8 cellular contexts compared by ENCODE assay signal in the genomic region with DNA sequence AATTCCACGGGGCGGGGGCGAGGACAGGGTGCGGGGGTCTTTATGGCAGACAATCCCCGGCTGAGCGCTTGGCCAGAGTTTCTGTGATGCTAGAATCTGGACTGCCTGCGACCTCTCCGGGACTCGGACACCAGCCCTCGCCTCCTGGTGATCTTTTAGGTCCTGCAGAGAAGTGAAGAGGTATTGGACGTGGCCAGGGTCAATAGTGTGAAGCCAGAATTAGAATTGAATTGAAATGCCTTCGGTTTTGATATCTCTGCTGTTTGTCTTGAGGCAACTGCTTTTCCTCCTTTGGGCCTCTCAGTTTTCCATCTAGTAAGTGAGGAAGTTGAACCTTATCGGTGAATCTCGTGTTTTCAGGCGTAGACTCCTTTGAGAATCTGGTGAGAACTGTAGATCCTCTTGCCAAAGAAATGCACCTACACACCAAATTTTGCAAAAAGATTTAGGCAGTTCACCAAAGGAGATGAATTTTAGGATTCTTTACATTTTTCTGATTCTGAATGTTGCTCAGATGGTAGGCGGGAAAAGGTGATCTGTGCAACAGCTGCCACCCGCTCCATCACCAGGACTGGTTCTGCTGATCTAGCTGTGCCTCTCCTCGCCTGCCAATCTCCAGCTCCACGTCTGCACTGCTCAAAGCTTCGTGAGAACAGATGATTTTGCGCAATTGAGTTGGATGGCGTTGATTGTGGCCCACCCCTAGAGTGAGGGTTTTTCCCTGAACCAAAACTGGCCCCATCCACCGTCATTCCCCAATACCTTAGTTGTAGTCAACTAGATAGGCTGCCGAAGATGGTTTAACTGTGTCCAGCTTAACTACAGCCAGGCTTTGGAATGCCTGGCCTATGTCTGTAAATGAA. TPM values are rescaled to one million over a fixed set of nuclear protein-coding genes. Genes with fewer than 3 reads are reported as not detected.
A peak's percentile ranks its signal among the peaks of the same experiment; 100 is the strongest.
DNase-seq lines count a peak whose midpoint lies in the region; ATAC-seq and TF ChIP-seq lines count a peak whose summit lies in the region.

No MANE protein-coding gene starts in this region.

- no peak for ATAC-seq in activated T-cell treated with anti-CD3 and anti-CD28 coated beads, Interleukin-2, amount 50 U/mL, for 4 hours
- no peak for ATAC-seq in GM18498 (IDR thresholded peaks at IDR 0.05; ENCODE audit: unreplicated experiment)

- H3K4me1 Mint-ChIP-seq in activated T-cell treated with anti-CD3 and anti-CD28 coated beads, Interleukin-2, amount 50 U/mL, for 4 hours (ENCODE audit: low read depth) = peaks cover 66% of the 10 kb centered on the region

- H3K4me3 ChIP-seq in LNCaP clone FGC (ENCODE audit: low read depth, low read length) = peak overlapping the region; percentile 85
- peak overlapping the region; percentile 63 to 99 (median 92) for H3K4me3 ChIP-seq in spleen

- peak overlapping the region; percentile 72 to 99 (median 98) for H3K27ac ChIP-seq in spleen

- WGBS in spleen, 5 donors = 13 to 20% (median 16%) methylated on average over 19 to 24 of the region's 24 CpGs

- TF ChIP-seq POLR2A in spleen (IDR thresholded peaks at IDR 0.05) = no peak

- intact Hi-C loops in spleen (cut with DNase I; ENCODE audit: low total_unique reads) = loop anchor here (10.0 kb wide), 2 partner anchors 173 to 403 kb away; no protein-coding TSS in a partner anchor

- no peaks in the 10 kb centered on the region for H3K9me3 ChIP-seq in spleen

- no peak for TF ChIP-seq CTCF in LNCaP clone FGC (IDR thresholded peaks at IDR 0.05; ENCODE audit: control insufficient read depth, extremely low read depth, insufficient read depth)
- no peak for TF ChIP-seq CTCF in spleen (IDR thresholded peaks at IDR 0.05 in 8 of 11, conservative IDR thresholded peaks at IDR 0.05 in 3 of 11)

- H3K4me3 Mint-ChIP-seq in activated T-cell treated with anti-CD3 and anti-CD28 coated beads, Interleukin-2, amount 50 U/mL, for 4 hours = peak overlapping the region; percentile 99

- no peak for DNase-seq in activated T-cell treated with anti-CD3 and anti-CD28 coated beads, Interleukin-2, amount 50 U/mL, for 4 hours
- no peak for DNase-seq in activated T-cell treated with anti-CD3 and anti-CD28 coated beads for 4 hours
- DNase-seq in LNCaP clone FGC (ENCODE audit: low read depth) = no peak
- DNase-seq in amniotic epithelial cell (ENCODE audit: low read depth) = peak; percentile 36
- DNase-seq in inferior parietal cortex (ENCODE audit: extremely low spot score) = peak; percentile 55
- DNase-seq in spleen = peak; percentile 80
- DNase-seq in activated effector memory CD4-positive, alpha-beta T cell treated with anti-CD3 and anti-CD28 coated beads, Interleukin-2, amount 50 U/mL, for 16 hours = no peak

- no peaks in the 10 kb centered on the region for H3K27me3 ChIP-seq in spleen (replicated peaks in 1 of 7)

- H3K27me3 Mint-ChIP-seq in activated T-cell treated with anti-CD3 and anti-CD28 coated beads, Interleukin-2, amount 50 U/mL, for 4 hours (ENCODE audit: low read depth) = no peaks in the 10 kb centered on the region

- H3K4me1 ChIP-seq in spleen = peaks cover 18 to 74% (median 55%) of the 10 kb centered on the region in 6 donors

- H3K9me3 Mint-ChIP-seq in activated T-cell treated with anti-CD3 and anti-CD28 coated beads, Interleukin-2, amount 50 U/mL, for 4 hours = no peaks in the 10 kb centered on the region

- peaks cover 0 to 9% (median 2%) of the 10 kb centered on the region in 6 donors for H3K36me3 ChIP-seq in spleen

- H3K36me3 Mint-ChIP-seq in activated T-cell treated with anti-CD3 and anti-CD28 coated beads, Interleukin-2, amount 50 U/mL, for 4 hours (ENCODE audit: insufficient read depth) = peaks cover 10% of the 10 kb centered on the region

RNA-seq across cellular contexts. Expression of a gene that starts 0.8 kb away (rescaled TPM):
- 10 to 100 TPM; 17.9 to 19.7 (median 19.2) TPM for total RNA-seq in activated T-cell treated with anti-CD3 and anti-CD28 coated beads, Interleukin-2, amount 50 U/mL, for 4 hours
- total RNA-seq in spleen = 10 to 100 TPM; 28.5 to 42.0 (median 36.1) TPM
- 10 to 100 TPM; 36.9 to 47.0 (median 40.6) TPM for polyA plus RNA-seq in spleen

RNA-seq across cellular contexts. Expression of a gene that starts 24.4 kb away (rescaled TPM):
- not detected for total RNA-seq in activated T-cell treated with anti-CD3 and anti-CD28 coated beads, Interleukin-2, amount 50 U/mL, for 4 hours
- 1 to 10 TPM; 1.0 to 4.4 (median 1.3) TPM for total RNA-seq in spleen
- polyA plus RNA-seq in spleen = 1 to 10 TPM in 1 of 3 donors, under 1 TPM in 2; 0.50 to 2.7 (median 0.76) TPM

RNA-seq across cellular contexts. Expression of a gene that starts 35.7 kb away (rescaled TPM):
- total RNA-seq in activated T-cell treated with anti-CD3 and anti-CD28 coated beads, Interleukin-2, amount 50 U/mL, for 4 hours = not detected
- not detected for total RNA-seq in spleen
- not detected for polyA plus RNA-seq in spleen

Comparison
In these comparisons a context has a peak if more than half of its experiments do, and no peak if none do; other contexts are left out.
1. DNase-seq: peak in amniotic epithelial cell (single experiment), inferior parietal cortex (single experiment) and spleen (single experiment); none in activated T-cell treated with anti-CD3 and anti-CD28 coated beads, Interleukin-2, amount 50 U/mL, for 4 hours (single experiment), activated T-cell treated with anti-CD3 and anti-CD28 coated beads for 4 hours (single experiment), LNCaP clone FGC (single experiment) and activated effector memory CD4-positive, alpha-beta T cell treated with anti-CD3 and anti-CD28 coated beads, Interleukin-2, amount 50 U/mL, for 16 hours (single experiment).